In the genomic region with DNA sequence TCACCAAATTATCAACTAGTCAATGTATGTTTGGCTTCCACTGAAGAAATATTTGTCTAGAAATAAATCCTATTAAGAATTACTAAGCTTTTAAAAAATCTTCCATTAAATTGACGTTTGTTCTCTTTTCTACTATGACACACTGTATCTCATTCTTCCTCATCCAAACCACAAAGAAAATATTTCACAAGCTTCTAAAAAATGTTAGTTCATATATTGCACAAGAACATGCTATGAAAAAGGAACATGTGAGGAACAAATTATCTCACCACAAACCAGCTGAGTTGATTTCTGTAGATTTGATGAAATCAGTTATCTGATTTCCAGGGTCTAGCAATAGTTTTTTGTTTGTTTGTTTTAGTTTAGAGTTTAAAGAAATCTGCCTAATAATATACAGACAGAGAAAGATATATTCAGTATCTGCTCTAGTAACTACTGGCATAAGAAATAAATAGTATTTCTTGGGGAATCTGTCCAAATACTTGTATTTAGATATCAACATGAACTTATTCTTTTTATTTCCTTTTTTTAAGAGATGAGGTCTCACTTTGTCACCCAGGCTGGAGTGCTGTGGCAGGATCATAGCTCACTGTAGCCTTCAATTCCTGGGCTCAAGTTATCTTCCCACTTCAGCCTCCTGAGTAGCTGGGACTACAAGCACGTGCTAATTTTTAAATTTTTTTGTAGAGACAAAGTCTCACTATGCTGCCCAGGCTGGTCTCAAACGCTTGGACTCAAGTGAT, we compare ENCODE assay signal across 1 cellular context.
TF ChIP-seq lines count a peak whose summit lies in the region.

No MANE protein-coding gene starts in this region.

TF ChIP-seq in K562, 482 proteins besides CTCF, POLR2A, EP300 and RAD21 (continued from another document):
- TF ChIP-seq SRSF9 (IDR thresholded peaks at IDR 0.05; ENCODE audit: borderline replicate concordance, low read depth, low read length): no peak
- no peak for TF ChIP-seq NR0B1 (IDR thresholded peaks at IDR 0.05; ENCODE audit: partially characterized antibody)
- TF ChIP-seq, protein P1, sequence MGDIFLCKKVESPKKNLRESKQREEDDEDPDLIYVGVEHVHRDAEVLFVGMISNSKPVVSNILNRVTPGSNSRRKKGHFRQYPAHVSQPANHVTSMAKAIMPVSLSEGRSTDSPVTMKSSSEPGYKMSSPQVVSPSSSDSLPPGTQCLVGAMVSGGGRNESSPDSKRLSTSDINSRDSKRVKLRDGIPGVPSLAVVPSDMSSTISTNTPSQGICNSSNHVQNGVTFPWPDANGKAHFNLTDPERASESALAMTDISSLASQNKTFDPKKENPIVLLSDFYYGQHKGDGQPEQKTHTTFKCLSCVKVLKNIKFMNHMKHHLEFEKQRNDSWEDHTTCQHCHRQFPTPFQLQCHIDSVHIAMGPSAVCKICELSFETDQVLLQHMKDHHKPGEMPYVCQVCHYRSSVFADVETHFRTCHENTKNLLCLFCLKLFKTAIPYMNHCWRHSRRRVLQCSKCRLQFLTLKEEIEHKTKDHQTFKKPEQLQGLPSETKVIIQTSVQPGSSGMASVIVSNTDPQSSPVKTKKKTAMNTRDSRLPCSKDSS (IDR thresholded peaks at IDR 0.05; ENCODE audit: low read depth, partially characterized antibody): no peak
- TF ChIP-seq SIN3B (IDR thresholded peaks at IDR 0.05; ENCODE audit: low read depth): no peak
- TF ChIP-seq TAF15 (IDR thresholded peaks at IDR 0.05; ENCODE audit: low read depth, low read length): no peak
- no peak for TF ChIP-seq DIDO1 (tag; IDR thresholded peaks at IDR 0.05; ENCODE audit: low read depth)
- no peak for TF ChIP-seq GTF2F1 (IDR thresholded peaks at IDR 0.05; ENCODE audit: low read depth, low read length)
- no peak for TF ChIP-seq ATF3 (IDR thresholded peaks at IDR 0.05)
- TF ChIP-seq ATF3 (CRISPR knock-in tag; conservative IDR thresholded peaks at IDR 0.05): no peak
